In the genomic region with DNA sequence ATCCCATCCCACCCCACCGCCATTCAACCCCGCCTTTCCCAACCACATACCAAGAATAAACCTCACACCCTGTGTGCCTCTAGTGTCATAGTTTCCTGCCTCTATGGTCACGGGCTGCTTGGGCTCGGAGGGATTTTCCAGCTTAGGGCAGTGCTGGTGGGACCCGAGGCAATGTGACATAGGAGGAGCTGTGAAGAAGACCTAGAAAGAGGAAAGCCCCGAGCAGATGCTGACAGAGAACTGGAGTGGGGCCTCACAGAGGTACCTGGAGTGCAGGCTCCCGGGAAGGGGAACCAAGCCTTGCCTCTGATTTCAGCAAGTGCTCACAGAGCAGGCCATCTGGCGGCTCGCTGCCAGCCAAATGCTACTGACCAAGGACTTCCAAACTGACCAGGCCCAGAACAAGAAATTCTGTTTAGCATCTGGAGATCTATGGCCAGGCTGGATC, we compare ENCODE assay signal across 8 cellular contexts. TPM values are rescaled to one million over a fixed set of nuclear protein-coding genes. Genes with fewer than 3 reads are reported as not detected.
DNase-seq lines count a peak whose midpoint lies in the region; ATAC-seq lines count a peak whose summit lies in the region.

No MANE protein-coding gene starts in this region.

- no peaks in the 10 kb centered on the region for H3K9me3 Mint-ChIP-seq in natural killer cell treated with Interleukin-12 subunit alpha and Interleukin-12 subunit beta and Interleukin-15 and Interleukin-18, amount 100 ng/mL, for 72 hours

- H3K27me3 Mint-ChIP-seq in natural killer cell treated with Interleukin-12 subunit alpha and Interleukin-12 subunit beta and Interleukin-15 and Interleukin-18, amount 100 ng/mL, for 72 hours, result no peaks in the 10 kb centered on the region

- peak; percentile 54 for DNase-seq in AG08395 (ENCODE audit: low spot score)
- DNase-seq in activated T-cell treated with anti-CD3 and anti-CD28 coated beads for 4 hours, result peak; percentile 30
- peak; percentile 96 for DNase-seq in natural killer cell treated with Interleukin-12 subunit alpha and Interleukin-12 subunit beta and Interleukin-15 and Interleukin-18, amount 100 ng/mL, for 72 hours (ENCODE audit: low spot score)
- no peak for DNase-seq in SIG-M5 treated with dmso at 0.1 percent for 504 hours (lab: John Stamatoyannopoulos, UW; ENCODE audit: unreplicated experiment)
- DNase-seq in cerebellar cortex (ENCODE audit: low spot score), result no peak
- DNase-seq in HuH-7.5 (ENCODE audit: low spot score), result no peak

- ATAC-seq in GM19351 (IDR thresholded peaks at IDR 0.05; ENCODE audit: unreplicated experiment), result peak; percentile 66
- peak; percentile 79 for ATAC-seq in HG03378 (IDR thresholded peaks at IDR 0.05; ENCODE audit: unreplicated experiment)
- ATAC-seq in natural killer cell treated with Interleukin-12 subunit alpha and Interleukin-12 subunit beta and Interleukin-15 and Interleukin-18, amount 100 ng/mL, for 72 hours, result peak; percentile 73 to 81

- H3K27ac Mint-ChIP-seq in natural killer cell treated with Interleukin-12 subunit alpha and Interleukin-12 subunit beta and Interleukin-15 and Interleukin-18, amount 100 ng/mL, for 72 hours, result peak overlapping the region; percentile 87 to 95

- H3K36me3 Mint-ChIP-seq in natural killer cell treated with Interleukin-12 subunit alpha and Interleukin-12 subunit beta and Interleukin-15 and Interleukin-18, amount 100 ng/mL, for 72 hours, result no peaks in the 10 kb centered on the region

- H3K4me3 Mint-ChIP-seq in natural killer cell treated with Interleukin-12 subunit alpha and Interleukin-12 subunit beta and Interleukin-15 and Interleukin-18, amount 100 ng/mL, for 72 hours, result peak overlapping the region; percentile 75

- peaks cover 67 to 68% of the 10 kb centered on the region in 2 donors for H3K4me1 Mint-ChIP-seq in natural killer cell treated with Interleukin-12 subunit alpha and Interleukin-12 subunit beta and Interleukin-15 and Interleukin-18, amount 100 ng/mL, for 72 hours (ENCODE audit: low read depth in 2 of 2)

RNA-seq across cellular contexts. Expression of gene BHLHE40, which starts 27.5 kb away (rescaled TPM):
- total RNA-seq in natural killer cell treated with Interleukin-12 subunit alpha and Interleukin-12 subunit beta and Interleukin-15 and Interleukin-18, amount 100 ng/mL, for 72 hours, result 100 to 1,000 TPM; 579 to 941 TPM

Comparison
In these comparisons a context has a peak if more than half of its experiments do, and no peak if none do; other contexts are left out.
1. DNase-seq: peak in AG08395 (single experiment), activated T-cell treated with anti-CD3 and anti-CD28 coated beads for 4 hours (single experiment) and natural killer cell treated with Interleukin-12 subunit alpha and Interleukin-12 subunit beta and Interleukin-15 and Interleukin-18, amount 100 ng/mL, for 72 hours (single experiment); none in SIG-M5 treated with dmso at 0.1 percent for 504 hours (single experiment), cerebellar cortex (single experiment) and HuH-7.5 (single experiment).
2. Peak in every context shown above with its lines, with median percentiles within 50 percentile points of each other: ATAC-seq.